ENCODE assay signal across 19 cellular contexts in the genomic region with DNA sequence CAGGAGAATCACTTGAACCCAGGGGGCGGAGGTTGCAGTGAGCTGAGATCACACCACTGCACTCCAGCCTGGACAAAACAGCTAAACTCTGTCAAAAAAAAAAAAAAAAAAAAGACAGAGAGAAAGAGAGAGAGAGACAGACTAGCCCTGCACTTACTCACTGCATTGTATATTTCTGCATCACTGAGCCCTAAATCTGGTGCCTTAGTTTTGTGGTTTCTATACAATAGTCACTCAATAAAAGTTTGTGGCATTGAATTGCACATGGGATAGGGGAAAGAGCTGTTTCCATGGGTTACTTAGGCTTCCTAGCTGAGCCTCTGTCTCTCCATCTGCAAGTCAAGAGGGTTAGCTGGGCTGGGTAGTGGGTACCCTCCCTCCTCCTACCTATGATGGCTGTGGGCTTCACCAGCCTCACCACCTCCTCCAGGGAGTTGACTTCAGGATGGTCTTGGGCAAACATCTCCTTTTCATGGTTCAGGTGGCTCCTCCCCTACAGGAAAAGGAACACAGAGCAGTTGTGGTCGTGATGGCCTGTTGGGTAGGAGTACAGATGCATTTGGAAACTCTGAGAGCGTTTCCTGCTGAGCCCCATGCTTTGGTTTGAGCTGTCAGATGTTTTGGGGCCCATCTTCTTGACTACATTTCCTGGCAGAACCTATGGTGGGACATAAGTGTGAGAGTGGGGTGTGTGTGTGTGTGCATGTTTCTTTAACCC.
DNase-seq lines count a peak whose midpoint lies in the region; ATAC-seq, FAIRE-seq and TF ChIP-seq lines count a peak whose summit lies in the region.
"Had no signal": no experiment of that assay in that cellular context is flagged by ENCODE, and none has a peak within 500 bp of the region (broad histone marks: within the 10 kb centered on the region; RNA-seq: fewer than 3 reads in every experiment).

No MANE protein-coding gene starts in this region.

- H3K9me3 Mint-ChIP-seq in activated naive CD4-positive, alpha-beta T cell treated with anti-CD3 and anti-CD28 coated beads, Interleukin-2, amount 50 U/mL, for 72 hours: peaks cover 5 to 6% of the 10 kb centered on the region in 2 donors
- H3K9me3 Mint-ChIP-seq in activated CD4-positive, alpha-beta memory T cell treated with anti-CD3 and anti-CD28 coated beads for 36 hours: no peaks in the 10 kb centered on the region
- H3K9me3 Mint-ChIP-seq in stimulated activated naive B cell treated with anti-CD40 and anti-IgM and Interleukin-4, amounts not matched to agents 10 μg/mL and 1 μg/mL and 100 μg/mL, for 72 hours: peaks cover 0 to 2% of the 10 kb centered on the region in 2 donors
- H3K9me3 Mint-ChIP-seq: WTC11 had no signal

- no peaks in the 10 kb centered on the region for H3K9me3 ChIP-seq in colonic mucosa

- peak in 1 of 2 donors; percentile 23 for DNase-seq in activated naive CD4-positive, alpha-beta T cell treated with anti-CD3 and anti-CD28 coated beads, Interleukin-2, amount 50 U/mL, for 72 hours (ENCODE audit: low spot score in 2 of 2)
- DNase-seq in activated naive CD4-positive, alpha-beta T cell (lab: John Stamatoyannopoulos, UW): no peak
- peak; percentile 55 for DNase-seq in activated CD4-positive, alpha-beta memory T cell treated with anti-CD3 and anti-CD28 coated beads for 36 hours
- no peak for DNase-seq in stimulated activated naive B cell treated with anti-CD40 and anti-IgM and Interleukin-4, amounts not matched to agents 10 μg/mL and 1 μg/mL and 100 μg/mL, for 72 hours
- no peak for DNase-seq in GM19239 (ENCODE audit: insufficient read length, low spot score)
- no peak for DNase-seq in colonic mucosa
- DNase-seq in DMS 273 treated with DMSO at 0.1 percent for 48 hours (lab: John Stamatoyannopoulos, UW): no peak
- DNase-seq: central memory CD4-positive, alpha-beta T cell; effector memory CD4-positive, alpha-beta T cell; glutamatergic neuron; left ventricle myocardium superior; NCI-H1417 treated with DMSO at 0.1 percent for 48 hours; NCI-H526; occipital lobe; SHP77 had no signal

- intact Hi-C loops in activated CD4-positive, alpha-beta memory T cell treated with anti-CD3 and anti-CD28 coated beads for 36 hours (cut with micrococcal nuclease): no loop called here
- intact Hi-C loops in colonic mucosa (cut with DNase I): no loop called here

- no peak for FAIRE-seq in GM19239 (lab: Jason Lieb, UNC)

- peaks cover 7 to 13% of the 10 kb centered on the region in 2 donors for H3K36me3 Mint-ChIP-seq in activated naive CD4-positive, alpha-beta T cell treated with anti-CD3 and anti-CD28 coated beads, Interleukin-2, amount 50 U/mL, for 72 hours
- H3K36me3 Mint-ChIP-seq in activated CD4-positive, alpha-beta memory T cell treated with anti-CD3 and anti-CD28 coated beads for 36 hours: no peaks in the 10 kb centered on the region
- peaks cover 0 to 8% of the 10 kb centered on the region in 2 donors for H3K36me3 Mint-ChIP-seq in stimulated activated naive B cell treated with anti-CD40 and anti-IgM and Interleukin-4, amounts not matched to agents 10 μg/mL and 1 μg/mL and 100 μg/mL, for 72 hours
- H3K36me3 Mint-ChIP-seq: WTC11 had no signal

- H3K4me1 ChIP-seq in colonic mucosa: no peaks in the 10 kb centered on the region

- POLR2A ChIA-PET in activated CD4-positive, alpha-beta memory T cell treated with anti-CD3 and anti-CD28 coated beads for 36 hours (lab: Charles Lee): interaction anchor here (0.6 kb wide), 1 partner anchor 17 kb away, joined by 4 read pairs; no protein-coding TSS in a partner anchor

- CTCF ChIA-PET in activated CD4-positive, alpha-beta memory T cell treated with anti-CD3 and anti-CD28 coated beads for 36 hours (lab: Charles Lee): interaction anchor here (1.8 to 2.0 kb wide), 2 partner anchors 369 to 593 kb away, joined by 5 to 7 read pairs; partner anchors contain the start of gene CCDC83

- ATAC-seq in activated naive CD4-positive, alpha-beta T cell treated with anti-CD3 and anti-CD28 coated beads, Interleukin-2, amount 50 U/mL, for 72 hours: peak; percentile 67 to 86
- ATAC-seq in HG02885 (IDR thresholded peaks at IDR 0.05; ENCODE audit: poor library complexity, unreplicated experiment): peak; percentile 41
- ATAC-seq in stimulated activated naive B cell treated with anti-CD40 and anti-IgM and Interleukin-4, amounts not matched to agents 10 μg/mL and 1 μg/mL and 100 μg/mL, for 72 hours (replicated peaks): peak; percentile 38 to 43
- ATAC-seq: HCT116, left ventricle myocardium superior, WTC11 had no signal

- H3K4me3 Mint-ChIP-seq in activated CD4-positive, alpha-beta memory T cell treated with anti-CD3 and anti-CD28 coated beads for 36 hours: no peak overlapping the region
- H3K4me3 Mint-ChIP-seq in stimulated activated naive B cell treated with anti-CD40 and anti-IgM and Interleukin-4, amounts not matched to agents 10 μg/mL and 1 μg/mL and 100 μg/mL, for 72 hours: no peak overlapping the region
- H3K4me3 Mint-ChIP-seq: WTC11 had no signal

- no peaks in the 10 kb centered on the region for H3K36me3 ChIP-seq in colonic mucosa

- no peaks in the 10 kb centered on the region for H3K27me3 ChIP-seq in colonic mucosa

- H3K27me3 Mint-ChIP-seq in activated CD4-positive, alpha-beta memory T cell treated with anti-CD3 and anti-CD28 coated beads for 36 hours: no peaks in the 10 kb centered on the region
- no peaks in the 10 kb centered on the region for H3K27me3 Mint-ChIP-seq in stimulated activated naive B cell treated with anti-CD40 and anti-IgM and Interleukin-4, amounts not matched to agents 10 μg/mL and 1 μg/mL and 100 μg/mL, for 72 hours

- H3K9ac ChIP-seq in colonic mucosa (ENCODE audit: low read depth in 2 of 2, low read length in 2 of 2): no peak overlapping the region
- H3K9ac ChIP-seq: KMS-11 had no signal

- TF ChIP-seq CTCF in colonic mucosa (IDR thresholded peaks at IDR 0.05): no peak

- H3K4me3 ChIP-seq in colonic mucosa: no peak overlapping the region

- H3K4me1 Mint-ChIP-seq in activated CD4-positive, alpha-beta memory T cell treated with anti-CD3 and anti-CD28 coated beads for 36 hours (ENCODE audit: low read depth): peaks cover 15% of the 10 kb centered on the region
- H3K4me1 Mint-ChIP-seq in stimulated activated naive B cell treated with anti-CD40 and anti-IgM and Interleukin-4, amounts not matched to agents 10 μg/mL and 1 μg/mL and 100 μg/mL, for 72 hours: peaks cover 31% of the 10 kb centered on the region in 2 donors
- H3K4me1 Mint-ChIP-seq: WTC11 had no signal

- H3K27ac Mint-ChIP-seq in activated naive CD4-positive, alpha-beta T cell treated with anti-CD3 and anti-CD28 coated beads, Interleukin-2, amount 50 U/mL, for 72 hours: peak overlapping the region in 1 of 2 donors; percentile 69
- H3K27ac Mint-ChIP-seq in activated CD4-positive, alpha-beta memory T cell treated with anti-CD3 and anti-CD28 coated beads for 36 hours: peak overlapping the region; percentile 38
- H3K27ac Mint-ChIP-seq in stimulated activated naive B cell treated with anti-CD40 and anti-IgM and Interleukin-4, amounts not matched to agents 10 μg/mL and 1 μg/mL and 100 μg/mL, for 72 hours: peak overlapping the region; percentile 82
- H3K27ac Mint-ChIP-seq: WTC11 had no signal

- no peak overlapping the region for H3K27ac ChIP-seq in colonic mucosa
- H3K27ac ChIP-seq: KMS-11 had no signal
